13 cellular contexts compared by ENCODE assay signal in the genomic region with DNA sequence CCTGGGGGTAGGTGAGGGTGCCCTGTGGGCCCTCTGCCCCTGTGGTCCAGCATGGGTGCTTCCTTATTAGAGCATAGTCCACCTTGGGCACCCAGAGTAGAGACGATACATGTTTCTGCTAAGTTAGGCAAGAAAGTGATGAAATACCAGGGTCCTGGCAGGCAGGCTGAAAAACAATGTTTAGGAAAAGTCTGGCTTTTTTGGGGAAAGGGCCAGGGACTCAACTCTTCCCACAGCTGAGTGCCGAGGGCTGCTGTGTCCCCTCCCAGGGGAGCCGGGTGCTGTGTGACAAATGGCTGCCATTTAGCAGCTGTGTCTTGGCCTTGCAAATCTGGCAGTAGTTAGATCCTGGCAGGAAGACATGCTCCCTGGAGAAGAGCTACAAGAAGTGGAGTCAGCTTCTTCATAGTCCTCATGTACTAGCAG.
DNase-seq lines count a peak whose midpoint lies in the region; TF ChIP-seq lines count a peak whose summit lies in the region.
"Had no signal": no experiment of that assay in that cellular context is flagged by ENCODE, and none has a peak within 500 bp of the region (broad histone marks: within the 10 kb centered on the region; RNA-seq: fewer than 3 reads in every experiment).

No MANE protein-coding gene starts in this region.

- H3K27me3 Mint-ChIP-seq in MCF 10A (ENCODE audit: insufficient read depth, unreplicated experiment), result no peaks in the 10 kb centered on the region
- H3K27me3 Mint-ChIP-seq in nephron (ENCODE audit: low read depth), result no peaks in the 10 kb centered on the region
- H3K27me3 Mint-ChIP-seq: activated CD4-positive, alpha-beta T cell treated with anti-CD3 and anti-CD28 coated beads, Interleukin-2, amount 10 ng/mL, durations not matched to agents 7 days and 5 days; IgD-negative memory B cell had no signal

- no peaks in the 10 kb centered on the region for H3K27me3 ChIP-seq in breast epithelium
- H3K27me3 ChIP-seq in HAP-1 (ENCODE audit: low read depth), result no peaks in the 10 kb centered on the region

- no peak overlapping the region for H3K4me3 ChIP-seq in breast epithelium
- H3K4me3 ChIP-seq in fibroblast of the aortic adventitia (ENCODE audit: low read depth, low read length), result no peak overlapping the region
- H3K4me3 ChIP-seq in HAP-1, result no peak overlapping the region

- H3K36me3 ChIP-seq in breast epithelium (no peaks in the 10 kb centered on the region), HAP-1 (replicated peaks) (no peaks in the 10 kb centered on the region)

- intact Hi-C loops in breast epithelium (cut with DNase I; ENCODE audit: low total_unique reads) (no loop called here), MCF 10A (cut with micrococcal nuclease) (no loop called here)

- peak overlapping the region; percentile 73 to 76 for H3K27ac ChIP-seq in breast epithelium

- H3K4me1 ChIP-seq in breast epithelium (peaks cover 10 to 24% of the 10 kb centered on the region in 2 donors), HAP-1 (peaks cover 22% of the 10 kb centered on the region)

- H3K4me3 Mint-ChIP-seq in MCF 10A (ENCODE audit: unreplicated experiment) (no peak overlapping the region), nephron (no peak overlapping the region)
- H3K4me3 Mint-ChIP-seq: activated CD4-positive, alpha-beta T cell treated with anti-CD3 and anti-CD28 coated beads, Interleukin-2, amount 10 ng/mL, durations not matched to agents 7 days and 5 days had no signal

- in situ Hi-C loops in HAP-1 (cut with MboI; ENCODE audit: low sequenced_read_pairs), result no loop called here

- CTCF ChIA-PET in MCF 10A (lab: Yijun Ruan, JAX), result interaction anchor here (0.5 to 1.4 kb wide), 3 partner anchors 13 to 361 kb away, joined by 3 to 4 read pairs (median 4); no protein-coding TSS in a partner anchor

- DNase-seq in breast epithelium (ENCODE audit: low spot score in 2 of 2) (no peak), MCF 10A (ENCODE audit: unreplicated experiment) (no peak), fibroblast of the aortic adventitia (ENCODE audit: low read depth) (peak; percentile 62), T-helper 9 cell (no peak), SW 1271 (lab: John Stamatoyannopoulos, UW) (no peak), HAP-1 (ENCODE audit: low spot score in 2 of 2) (no peak), RPMI8226 (no peak)
- DNase-seq: activated CD4-positive, alpha-beta T cell treated with anti-CD3 and anti-CD28 coated beads, Interleukin-2, amount 10 ng/mL, durations not matched to agents 7 days and 5 days; NCI-H2227 treated with DMSO at 0.1 percent for 48 hours; SHP77 treated with DMSO at 0.1 percent for 48 hours; stimulated activated CD4-positive, alpha-beta T cell treated with anti-CD3 and anti-CD28 coated beads, Interleukin-1b, Interleukin-23, amount 100 ng/mL, for 48 hours had no signal

- POLR2A ChIA-PET in MCF 10A (lab: Yijun Ruan, JAX), result interaction anchor here (0.5 to 2.3 kb wide), 7 partner anchors 10 to 398 kb away, joined by 3 to 5 read pairs (median 4); no protein-coding TSS in a partner anchor

- H3K9me3 ChIP-seq in breast epithelium, result no peaks in the 10 kb centered on the region
- no peaks in the 10 kb centered on the region; the same call in 1 of the 2 replicates for H3K9me3 ChIP-seq in HAP-1

- H3K9me3 Mint-ChIP-seq in MCF 10A (ENCODE audit: unreplicated experiment) (no peaks in the 10 kb centered on the region), nephron (no peaks in the 10 kb centered on the region)
- H3K9me3 Mint-ChIP-seq: activated CD4-positive, alpha-beta T cell treated with anti-CD3 and anti-CD28 coated beads, Interleukin-2, amount 10 ng/mL, durations not matched to agents 7 days and 5 days; IgD-negative memory B cell had no signal

- H3K36me3 Mint-ChIP-seq in MCF 10A (ENCODE audit: insufficient read depth, unreplicated experiment) (peaks cover 11% of the 10 kb centered on the region), nephron (ENCODE audit: low read depth) (no peaks in the 10 kb centered on the region)

- no peak for TF ChIP-seq POLR2A in breast epithelium (IDR thresholded peaks at IDR 0.05)

- H3K4me1 Mint-ChIP-seq in MCF 10A (ENCODE audit: insufficient read depth, unreplicated experiment) (peaks cover 27% of the 10 kb centered on the region), nephron (peaks cover 77% of the 10 kb centered on the region)

- no TSS peak for BruUV-seq in MCF 10A (replicated peaks; lab: Mats Ljungman, UMichigan)

- H3K27ac Mint-ChIP-seq in MCF 10A (ENCODE audit: low read depth, unreplicated experiment), result no peak overlapping the region
- peak overlapping the region; percentile 27 to 80 (median 76) for H3K27ac Mint-ChIP-seq in nephron
- H3K27ac Mint-ChIP-seq: activated CD4-positive, alpha-beta T cell treated with anti-CD3 and anti-CD28 coated beads, Interleukin-2, amount 10 ng/mL, durations not matched to agents 7 days and 5 days had no signal

- no peak for TF ChIP-seq CTCF in breast epithelium (IDR thresholded peaks at IDR 0.05)
- no peak for TF ChIP-seq CTCF in MCF 10A (IDR thresholded peaks at IDR 0.05; ENCODE audit: unreplicated experiment)
- TF ChIP-seq CTCF in fibroblast of the aortic adventitia (IDR thresholded peaks at IDR 0.05; ENCODE audit: insufficient read depth, low read length), result no peak
- TF ChIP-seq CTCF in nephron (IDR thresholded peaks at IDR 0.05; ENCODE audit: unreplicated experiment in 3 of 3), result no peak
